16 cellular contexts compared by ENCODE assay signal in genomic region chr1:21652937-21653743, GRCh38. TPM values are rescaled to one million over a fixed set of nuclear protein-coding genes. Genes with fewer than 3 reads are reported as not detected.
DNase-seq lines count a peak whose midpoint lies in the region; ATAC-seq and TF ChIP-seq lines count a peak whose summit lies in the region.
"Had no signal": no experiment of that assay in that cellular context is flagged by ENCODE, and none has a peak within 500 bp of the region (broad histone marks: within the 10 kb centered on the region; RNA-seq: fewer than 3 reads in every experiment).

No MANE protein-coding gene starts in this region.

- H4K8ac ChIP-seq in neuronal stem cell (ENCODE audit: low read depth, low read length) = no peak overlapping the region

- peaks cover 12 to 29% (median 22%) of the 10 kb centered on the region in 10 experiments for H3K4me1 ChIP-seq in BLaER1 treated with 17β-estradiol and CSF1 and Interleukin-3, amounts not matched to agents 10 nM and 100 nM
- H3K4me1 ChIP-seq in neuronal stem cell (ENCODE audit: control insufficient read depth in 2 of 2, insufficient read depth in 1 of 2, low read depth in 1 of 2, low read length in 2 of 2) = peaks cover 14 to 16% of the 10 kb centered on the region in 2 donors

- H2AFZ ChIP-seq in neuronal stem cell (ENCODE audit: low read length) = no peak overlapping the region

- CTCF ChIA-PET in HEK293T (lab: Yijun Ruan, JAX) = no interaction called here

- no peak overlapping the region for H2BK5ac ChIP-seq in neuronal stem cell (ENCODE audit: low read length)

- H3K4ac ChIP-seq in neuronal stem cell (ENCODE audit: low read length) = no peak overlapping the region

- H3K23ac ChIP-seq in neuronal stem cell (ENCODE audit: low read depth, low read length, poor library complexity) = no peak overlapping the region

- peaks cover 39 to 56% (median 50%) of the 10 kb centered on the region in 11 experiments for H3K27me3 ChIP-seq in BLaER1 treated with 17β-estradiol and CSF1 and Interleukin-3, amounts not matched to agents 10 nM and 100 nM
- H3K27me3 ChIP-seq in H7 (ENCODE audit: control insufficient read depth, insufficient read depth, low read length) (peaks cover 19% of the 10 kb centered on the region), dorsolateral prefrontal cortex (no peaks in the 10 kb centered on the region), neuronal stem cell (ENCODE audit: control insufficient read depth in 3 of 3, insufficient read depth in 3 of 3, low read depth in 1 of 3, low read length in 3 of 3) (peaks cover 0 to 58% (median 12%) of the 10 kb centered on the region in 3 experiments)
- H3K27me3 ChIP-seq: right atrium auricular region had no signal

- intact Hi-C loops in dorsolateral prefrontal cortex (cut with DNase I) = no loop called here

- no peak overlapping the region for H4K91ac ChIP-seq in neuronal stem cell (ENCODE audit: low read depth, low read length, poor library complexity)

- H2BK120ac ChIP-seq in neuronal stem cell (ENCODE audit: low read depth, low read length) = no peak overlapping the region

- H2BK15ac ChIP-seq in neuronal stem cell (ENCODE audit: low read length) = peak overlapping the region; percentile 11

- peak overlapping the region in 8 of 11 experiments; percentile 28 to 59 (median 43); a peak in 11 of 22 replicates for H3K4me2 ChIP-seq in BLaER1 treated with 17β-estradiol and CSF1 and Interleukin-3, amounts not matched to agents 10 nM and 100 nM
- no peak overlapping the region for H3K4me2 ChIP-seq in neuronal stem cell (ENCODE audit: insufficient read depth, low read length, poor library complexity, severe bottlenecking)

- no peak overlapping the region for H2BK12ac ChIP-seq in neuronal stem cell (ENCODE audit: low read length)

- no peak for ATAC-seq in GM21381 (IDR thresholded peaks at IDR 0.05; ENCODE audit: unreplicated experiment)
- ATAC-seq: gastroesophageal sphincter had no signal

- no peaks in the 10 kb centered on the region for H3K36me3 ChIP-seq in BLaER1 treated with 17β-estradiol and CSF1 and Interleukin-3, amounts not matched to agents 10 nM and 100 nM
- H3K36me3 ChIP-seq in H7 (replicated peaks; ENCODE audit: control insufficient read depth, insufficient read depth, low read length) (no peaks in the 10 kb centered on the region), neuronal stem cell (replicated peaks in 1 of 2; ENCODE audit: control insufficient read depth in 2 of 2, insufficient read depth in 2 of 2, low read length in 2 of 2) (no peaks in the 10 kb centered on the region)
- H3K36me3 ChIP-seq: gastroesophageal sphincter, right atrium auricular region had no signal

- H3K9ac ChIP-seq in BLaER1 treated with 17β-estradiol and CSF1 and Interleukin-3, amounts not matched to agents 10 nM and 100 nM = no peak overlapping the region
- no peak overlapping the region for H3K9ac ChIP-seq in neuronal stem cell (ENCODE audit: low read depth, low read length, poor library complexity)

- H4K20me1 ChIP-seq in BLaER1 treated with 17β-estradiol and CSF1 and Interleukin-3, amounts not matched to agents 10 nM and 100 nM = peaks cover 0 to 82% (median 40%) of the 10 kb centered on the region in 11 experiments; a peak in 18 of 22 replicates

- H3K79me1 ChIP-seq in neuronal stem cell (ENCODE audit: low read depth, low read length) = peaks cover 2% of the 10 kb centered on the region

- no peaks in the 10 kb centered on the region for H3K9me3 ChIP-seq in BLaER1 treated with 17β-estradiol and CSF1 and Interleukin-3, amounts not matched to agents 10 nM and 100 nM (replicated peaks in 1 of 11)
- H3K9me3 ChIP-seq in neuronal stem cell (replicated peaks in 1 of 2; ENCODE audit: control insufficient read depth in 2 of 2, insufficient read depth in 1 of 2, low read depth in 1 of 2, low read length in 2 of 2) = no peaks in the 10 kb centered on the region
- H3K9me3 ChIP-seq: gastroesophageal sphincter, right atrium auricular region had no signal

- no peak overlapping the region for H3K14ac ChIP-seq in neuronal stem cell (ENCODE audit: low read length)

- H3K4me3 ChIP-seq in BLaER1 treated with 17β-estradiol and CSF1 and Interleukin-3, amounts not matched to agents 10 nM and 100 nM = no peak overlapping the region
- H3K4me3 ChIP-seq in H7 (ENCODE audit: insufficient read depth, low read depth, low read length) (no peak overlapping the region), dorsolateral prefrontal cortex (peak overlapping the region in 3 of 59 donors; percentile 17 to 71 (median 56)), neuronal stem cell (ENCODE audit: low read length in 2 of 2) (no peak overlapping the region)
- H3K4me3 ChIP-seq: gastroesophageal sphincter, right atrium auricular region had no signal

- POLR2A ChIA-PET in HEK293T (lab: Yijun Ruan, JAX) = no interaction called here

- no CpG with 5 or more reads among the region's 10 CpGs for WGBS in neuronal stem cell (ENCODE audit: extremely low coverage in 2 of 2, insufficient read length in 2 of 2, insufficient replicate concordance in 1 of 2), 2 donors

- no peak overlapping the region for H3K27ac ChIP-seq in BLaER1 treated with 17β-estradiol and CSF1 and Interleukin-3, amounts not matched to agents 10 nM and 100 nM
- H3K27ac ChIP-seq in dorsolateral prefrontal cortex (peak overlapping the region; percentile 65 to 97 (median 89)), neuronal stem cell (replicated peaks; ENCODE audit: low read length) (no peak overlapping the region)
- H3K27ac ChIP-seq: gastroesophageal sphincter, right atrium auricular region had no signal

- DNase-seq in H7 (peak; percentile 57), dorsolateral prefrontal cortex (no peak), neuronal stem cell (ENCODE audit: low spot score) (no peak), HEK293T (ENCODE audit: extremely low spot score) (no peak)
- DNase-seq in stimulated activated CD4-positive, alpha-beta T cell treated with anti-CD3 and anti-CD28 coated beads, Interleukin-4, amount 100 ng/mL, for 4 hours = no peak
- DNase-seq: activated CD8-positive, alpha-beta memory T cell treated with anti-CD3 and anti-CD28 coated beads, Interleukin-2, amount 50 U/mL, for 4 hours; islet precursor cell; MM.1S; NCI-H2107; SIG-M5; stimulated activated CD4-positive, alpha-beta T cell treated with anti-CD3 and anti-CD28 coated beads, Interleukin-4, amount 100 ng/mL, for 24 hours; stimulated activated naive CD4-positive, alpha-beta T cell treated with Interleukin-2 at 50 U/mL for 16 hours had no signal

- TF ChIP-seq CTCF in dorsolateral prefrontal cortex (IDR thresholded peaks at IDR 0.05 in 54 of 56, conservative IDR thresholded peaks at IDR 0.05 in 2 of 56; ENCODE audit: low read depth in 1 of 56, partially characterized antibody in 56 of 56) = no peak

- no peak overlapping the region for H3K18ac ChIP-seq in neuronal stem cell (ENCODE audit: low read length)

- H2AK5ac ChIP-seq in neuronal stem cell (ENCODE audit: low read depth, low read length) = no peak overlapping the region

TF ChIP-seq in HEK293T, 16 proteins besides CTCF, POLR2A, EP300 and RAD21:
- TF ChIP-seq ARNT (IDR thresholded peaks at IDR 0.05) = no peak
- TF ChIP-seq LEF1 (IDR thresholded peaks at IDR 0.05; ENCODE audit: borderline replicate concordance) = no peak
- TF ChIP-seq ELF4 (IDR thresholded peaks at IDR 0.05) = no peak
- no peak for TF ChIP-seq SUZ12 (IDR thresholded peaks at IDR 0.05)
- no peak for TF ChIP-seq ZNF384 (IDR thresholded peaks at IDR 0.05)
- no peak for TF ChIP-seq FOXA1 (IDR thresholded peaks at IDR 0.05)
- no peak for TF ChIP-seq TARDBP (IDR thresholded peaks at IDR 0.05)

RNA-seq across cellular contexts. Expression of gene RAP1GAP, which starts 16.0 kb away (rescaled TPM):
- 9.4 and 10.1 TPM in 2 replicates for total RNA-seq in H7 (2014; rRNA removed; shearing (Covaris generic))
- total RNA-seq in dorsolateral prefrontal cortex = 100 to 1,000 TPM; 108 to 286 (median 187) TPM
- polyA plus RNA-seq in neuronal stem cell (2013, experiment 1 of 2) = 3.2 TPM
- polyA plus RNA-seq in neuronal stem cell (2013, experiment 2 of 2) = 3.1 TPM

Comparison
In these comparisons a context has a peak if more than half of its experiments do, and no peak if none do; other contexts are left out.
1. H3K27ac ChIP-seq: peak in dorsolateral prefrontal cortex (59 of 59); none in BLaER1 treated with 17β-estradiol and CSF1 and Interleukin-3, amounts not matched to agents 10 nM and 100 nM (0 of 11) and neuronal stem cell (single experiment).